Comparison of ENCODE assay signal across 10 cellular contexts in the genomic region with DNA sequence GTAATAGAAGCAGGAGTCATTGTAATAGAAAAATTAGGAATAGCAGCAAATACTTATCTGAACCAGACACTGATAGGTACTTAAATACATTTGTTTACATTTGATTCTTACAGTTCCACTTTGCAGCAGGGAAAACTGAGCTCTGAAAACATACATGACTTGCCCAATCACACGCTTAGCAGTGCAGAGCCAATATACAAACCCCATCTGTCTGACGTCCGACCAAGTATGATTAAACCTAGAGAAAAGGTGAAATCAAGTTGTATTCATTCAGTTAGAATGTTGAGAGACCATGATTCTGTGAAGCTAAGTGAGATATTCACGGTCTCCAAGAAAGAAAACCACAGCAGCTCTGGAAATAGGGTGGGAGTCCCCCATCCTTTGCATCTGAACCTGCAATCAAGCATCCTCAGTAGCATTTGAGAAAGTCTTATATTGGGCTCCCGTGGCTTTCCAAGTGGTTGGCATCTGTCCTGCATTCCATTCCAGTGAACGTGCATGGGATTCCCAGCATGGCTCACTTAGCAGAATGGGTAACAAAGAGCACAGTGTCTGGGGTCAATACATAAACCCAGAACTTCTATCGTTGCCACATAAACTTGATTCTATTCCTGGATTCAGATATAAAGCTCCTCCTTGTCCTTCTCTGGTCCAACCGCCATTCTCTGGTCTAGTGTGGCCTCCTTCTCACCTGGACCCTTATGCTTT.
DNase-seq lines count a peak whose midpoint lies in the region; ATAC-seq lines count a peak whose summit lies in the region.
"Had no signal": no experiment of that assay in that cellular context is flagged by ENCODE, and none has a peak within 500 bp of the region (broad histone marks: within the 10 kb centered on the region; RNA-seq: fewer than 3 reads in every experiment).

No MANE protein-coding gene starts in this region.

- peak overlapping the region in 1 of 2 experiments; percentile 94 for H2BK12ac ChIP-seq in mesenchymal stem cell (ENCODE audit: low read length in 2 of 2)

- 0 out of 2 replicates have a peak overlapping the region, but pooled peaks have one; percentile 45 for H3K4me3 ChIP-seq in ACC112 (ENCODE audit: low read depth, low read length)
- H3K4me3 ChIP-seq in HUES48 (ENCODE audit: low read depth, low read length): no peak overlapping the region
- H3K4me3 ChIP-seq in mesenchymal stem cell (ENCODE audit: insufficient read depth in 1 of 2, low read depth in 1 of 2, low read length in 2 of 2): no peak overlapping the region

- H3K36me3 ChIP-seq in ACC112 (ENCODE audit: insufficient read depth, low read length): no peaks in the 10 kb centered on the region
- no peaks in the 10 kb centered on the region for H3K36me3 ChIP-seq in HUES48 (ENCODE audit: control insufficient read depth, insufficient read depth, low read length)
- H3K36me3 ChIP-seq in mesenchymal stem cell (ENCODE audit: control insufficient read depth in 1 of 2, insufficient read depth in 2 of 2, low read depth in 1 of 2, low read length in 2 of 2): no peaks in the 10 kb centered on the region

- H3K27me3 ChIP-seq in ACC112 (ENCODE audit: insufficient read depth, low read length) (no peaks in the 10 kb centered on the region), HUES48 (ENCODE audit: control insufficient read depth, insufficient read depth, low read length) (no peaks in the 10 kb centered on the region), mesenchymal stem cell (ENCODE audit: control insufficient read depth in 1 of 2, insufficient read depth in 1 of 2, low read length in 2 of 2) (no peaks in the 10 kb centered on the region)

- H3K27ac ChIP-seq in ACC112 (ENCODE audit: low read depth, low read length) (peak overlapping the region; percentile 89), HUES48 (ENCODE audit: low read depth, low read length) (peak overlapping the region; percentile 57), mesenchymal stem cell (ENCODE audit: low read length, poor library complexity, severe bottlenecking) (peak overlapping the region; percentile 97)

- no peaks in the 10 kb centered on the region for H3K79me2 ChIP-seq in ACC112 (ENCODE audit: control insufficient read depth, insufficient read depth, low read length, unreplicated experiment)

- no peaks in the 10 kb centered on the region for H3K79me1 ChIP-seq in mesenchymal stem cell (replicated peaks; ENCODE audit: low read length, poor library complexity, severe bottlenecking)

- H4K91ac ChIP-seq in mesenchymal stem cell (ENCODE audit: low read length): no peak overlapping the region

- H3K4me1 ChIP-seq in ACC112 (ENCODE audit: control insufficient read depth, insufficient read depth, low read length, unreplicated experiment): peaks cover 38% of the 10 kb centered on the region
- H3K4me1 ChIP-seq in HUES48 (ENCODE audit: control insufficient read depth, insufficient read depth, low read length): peaks cover 26% of the 10 kb centered on the region
- H3K4me1 ChIP-seq in mesenchymal stem cell (ENCODE audit: control insufficient read depth, insufficient read depth, low read depth, low read length): peaks cover 9% of the 10 kb centered on the region

- H3K9me3 ChIP-seq in HUES48 (ENCODE audit: control insufficient read depth, insufficient read depth, low read length) (no peaks in the 10 kb centered on the region), mesenchymal stem cell (ENCODE audit: control insufficient read depth, low read length) (no peaks in the 10 kb centered on the region)

- DNase-seq in dedifferentiated amniotic fluid mesenchymal stem cell (ENCODE audit: extremely low spot score) (peak; percentile 88), mesenchymal stem cell (peak; percentile 99), DMS153 (lab: John Stamatoyannopoulos, UW) (no peak), hippocampal formation (lab: John Stamatoyannopoulos, UW) (no peak)
- no peak for DNase-seq in activated CD8-positive, alpha-beta memory T cell treated with anti-CD3 and anti-CD28 coated beads for 24 hours
- DNase-seq: CD4-positive, alpha-beta T cell; immature natural killer cell had no signal

- peak overlapping the region; percentile 87 for H2BK5ac ChIP-seq in mesenchymal stem cell (ENCODE audit: low read depth, low read length, poor library complexity, severe bottlenecking)

- no peak for ATAC-seq in GM19351 (IDR thresholded peaks at IDR 0.05; ENCODE audit: unreplicated experiment)

- H3K9ac ChIP-seq in HUES48 (ENCODE audit: low read depth, low read length) (no peak overlapping the region), mesenchymal stem cell (ENCODE audit: low read length) (peak overlapping the region; percentile 85)

- no peak overlapping the region for H2BK15ac ChIP-seq in mesenchymal stem cell (ENCODE audit: low read depth, poor library complexity, severe bottlenecking)

- H3K4ac ChIP-seq in mesenchymal stem cell (ENCODE audit: low read depth in 1 of 2, low read length in 2 of 2): no peak overlapping the region

- peak overlapping the region in 1 of 2 experiments; percentile 88 for H3K18ac ChIP-seq in mesenchymal stem cell (ENCODE audit: low read depth in 1 of 2, low read length in 2 of 2)

- 1% methylated on average over 5 of the region's 8 CpGs for WGBS in mesenchymal stem cell

- H4K8ac ChIP-seq in mesenchymal stem cell (ENCODE audit: low read length): no peak overlapping the region

- H2AK5ac ChIP-seq in mesenchymal stem cell (ENCODE audit: low read length, severe bottlenecking): no peak overlapping the region

- H3K14ac ChIP-seq in mesenchymal stem cell (ENCODE audit: low read length in 2 of 2): no peak overlapping the region

- no peak overlapping the region for H3K23ac ChIP-seq in mesenchymal stem cell (ENCODE audit: low read length in 2 of 2)

- H2BK120ac ChIP-seq in mesenchymal stem cell (ENCODE audit: low read depth, low read length): no peak overlapping the region

- H3K4me2 ChIP-seq in mesenchymal stem cell (ENCODE audit: low read length, poor library complexity, severe bottlenecking): no peak overlapping the region

- no peak overlapping the region for H2AFZ ChIP-seq in ACC112 (ENCODE audit: low read length, unreplicated experiment)
- H2AFZ ChIP-seq in mesenchymal stem cell (ENCODE audit: low read depth, low read length): no peak overlapping the region

Comparison
In these comparisons a context has a peak if more than half of its experiments do, and no peak if none do; other contexts are left out.
1. DNase-seq: peak in dedifferentiated amniotic fluid mesenchymal stem cell (single experiment) and mesenchymal stem cell (single experiment); none in DMS153 (single experiment), hippocampal formation (0 of 2) and activated CD8-positive, alpha-beta memory T cell treated with anti-CD3 and anti-CD28 coated beads for 24 hours (single experiment).
2. Peak in every context shown above with its lines, with median percentiles within 50 percentile points of each other: H3K27ac ChIP-seq.